ENCODE assay signal across 14 cellular contexts in the genomic region with DNA sequence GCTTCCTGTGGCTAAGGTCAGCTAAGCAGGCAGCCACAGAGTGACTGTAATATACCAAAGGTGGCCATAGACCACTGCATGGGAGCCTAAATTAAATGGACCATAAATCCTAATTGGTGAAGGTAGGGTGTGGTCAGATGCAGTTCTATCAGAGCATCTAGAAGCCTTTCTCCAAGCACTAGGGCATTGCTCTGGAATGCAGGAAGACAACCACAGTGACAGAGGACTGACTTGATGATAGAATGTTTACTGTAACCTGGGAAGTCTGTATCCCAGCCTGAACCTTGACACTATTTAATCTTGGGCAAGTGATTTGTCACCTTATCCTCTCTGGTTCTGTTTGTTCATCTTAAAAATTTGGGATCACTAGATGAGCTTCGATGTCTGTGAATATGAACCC. TPM values are rescaled to one million over a fixed set of nuclear protein-coding genes. Genes with fewer than 3 reads are reported as not detected.
DNase-seq lines count a peak whose midpoint lies in the region; ATAC-seq, FAIRE-seq and TF ChIP-seq lines count a peak whose summit lies in the region.
"Had no signal": no experiment of that assay in that cellular context is flagged by ENCODE, and none has a peak within 500 bp of the region (broad histone marks: within the 10 kb centered on the region; RNA-seq: fewer than 3 reads in every experiment).

No MANE protein-coding gene starts in this region.

- peak overlapping the region; percentile 100 for H3K27ac Mint-ChIP-seq in activated CD8-positive, alpha-beta T cell treated with anti-CD3 and anti-CD28 coated beads for 36 hours
- H3K27ac Mint-ChIP-seq: memory B cell had no signal

- peaks cover 52% of the 10 kb centered on the region for H3K79me2 ChIP-seq in HepG2 (ENCODE audit: insufficient read depth, low read length)

- TF ChIP-seq RAD21 in HepG2 (CRISPR knock-in tag; IDR thresholded peaks at IDR 0.05) = no peak

- H3K9me3 Mint-ChIP-seq in activated CD8-positive, alpha-beta T cell treated with anti-CD3 and anti-CD28 coated beads for 36 hours = no peaks in the 10 kb centered on the region
- H3K9me3 Mint-ChIP-seq: memory B cell had no signal

- H4K20me1 ChIP-seq in HepG2 (ENCODE audit: insufficient read depth, low read length) = no peaks in the 10 kb centered on the region

- FAIRE-seq in HepG2 (lab: Jason Lieb, UNC) = no peak

- H3K4me3 Mint-ChIP-seq in activated CD8-positive, alpha-beta T cell treated with anti-CD3 and anti-CD28 coated beads for 36 hours = peak overlapping the region; percentile 99

- intact Hi-C loops in HepG2 (cut with micrococcal nuclease; ENCODE audit: unreplicated experiment) (loop anchor here (10.0 kb wide), 1 partner anchor 241 kb away; no protein-coding TSS in a partner anchor), right lobe of liver (cut with DNase I) (no loop called here)
- intact Hi-C loops in activated CD8-positive, alpha-beta T cell treated with anti-CD3 and anti-CD28 coated beads for 36 hours (cut with micrococcal nuclease) = no loop called here

- 67% methylated on average over 1 of the region's 1 CpG for WGBS in HepG2 (ENCODE audit: low lambda C conversion rate)
- 53% methylated on average over 1 of the region's 1 CpG for WGBS in right lobe of liver (ENCODE audit: insufficient coverage, low coverage, low lambda C conversion rate, missing lambda C conversion rate)

- no peaks in the 10 kb centered on the region for H3K27me3 Mint-ChIP-seq in activated CD8-positive, alpha-beta T cell treated with anti-CD3 and anti-CD28 coated beads for 36 hours
- H3K27me3 Mint-ChIP-seq: memory B cell had no signal

- POLR2A ChIA-PET in HepG2 (lab: Yijun Ruan, JAX) = interaction anchor here (2.6 kb wide), 1 partner anchor 8 kb away, joined by 30 read pairs; no protein-coding TSS in a partner anchor
- POLR2A ChIA-PET in activated CD8-positive, alpha-beta T cell treated with anti-CD3 and anti-CD28 coated beads for 36 hours (lab: Charles Lee) = no interaction called here

- TF ChIP-seq CTCF in HepG2 (CRISPR knock-in tag; IDR thresholded peaks at IDR 0.05) (no peak), right lobe of liver (IDR thresholded peaks at IDR 0.05) (no peak), foreskin fibroblast (IDR thresholded peaks at IDR 0.05; ENCODE audit: low read depth, low read length) (no peak)
- TF ChIP-seq CTCF in activated CD8-positive, alpha-beta T cell treated with anti-CD3 and anti-CD28 coated beads for 36 hours (IDR thresholded peaks at IDR 0.05) = no peak

- peaks cover 67% of the 10 kb centered on the region for H3K4me1 Mint-ChIP-seq in activated CD8-positive, alpha-beta T cell treated with anti-CD3 and anti-CD28 coated beads for 36 hours (ENCODE audit: low read depth)

- H3K27ac ChIP-seq in HepG2 (ENCODE audit: extremely low read length, insufficient read depth, low read length) (no peak overlapping the region), right lobe of liver (no peak overlapping the region)

- peak; percentile 19 for DNase-seq in HepG2 (ENCODE audit: low spot score)
- no peak for DNase-seq in right lobe of liver
- DNase-seq in activated CD8-positive, alpha-beta T cell treated with anti-CD3 and anti-CD28 coated beads for 36 hours = no peak
- DNase-seq in foreskin fibroblast = peak; percentile 18
- DNase-seq in amygdala (lab: John Stamatoyannopoulos, UW) = no peak
- no peak for DNase-seq in NCI-H128 (lab: John Stamatoyannopoulos, UW; ENCODE audit: unreplicated experiment)
- DNase-seq in NCI-H1105 treated with DMSO at 0.1 percent for 48 hours (lab: John Stamatoyannopoulos, UW) = no peak
- DNase-seq: stimulated activated CD4-positive, alpha-beta T cell treated with anti-CD3 and anti-CD28 coated beads, Interleukin-2, amount 100 ng/mL, for 48 hours; stimulated activated naive CD4-positive, alpha-beta T cell had no signal

- no peak for ATAC-seq in HepG2
- no peak for ATAC-seq in right lobe of liver
- ATAC-seq in activated CD8-positive, alpha-beta T cell treated with anti-CD3 and anti-CD28 coated beads for 36 hours = no peak
- ATAC-seq in HG02938 (IDR thresholded peaks at IDR 0.05; ENCODE audit: unreplicated experiment) = no peak

- no peak for TF ChIP-seq EP300 in HepG2 (IDR thresholded peaks at IDR 0.05; ENCODE audit: low read depth in 2 of 2, low read length in 2 of 2)
- no peak for TF ChIP-seq EP300 in HepG2 (CRISPR knock-in tag; IDR thresholded peaks at IDR 0.05; ENCODE audit: borderline replicate concordance)

- H3K9ac ChIP-seq in HepG2 (ENCODE audit: insufficient read depth, low read depth, low read length) = no peak overlapping the region

- H3K27me3 ChIP-seq in HepG2 (ENCODE audit: control insufficient read depth in 1 of 2, insufficient read depth in 2 of 2, low read length in 2 of 2) (no peaks in the 10 kb centered on the region), right lobe of liver (no peaks in the 10 kb centered on the region)

- H2AFZ ChIP-seq in HepG2 (ENCODE audit: low read length) = no peak overlapping the region

- CTCF ChIA-PET in HepG2 (lab: Yijun Ruan, JAX; ENCODE audit: low intra/inter-chr PET ratio, low total read pairs) = no interaction called here
- CTCF ChIA-PET in activated CD8-positive, alpha-beta T cell treated with anti-CD3 and anti-CD28 coated beads for 36 hours (lab: Charles Lee) = interaction anchor here (2.0 kb wide), 1 partner anchor 345 kb away, joined by 6 read pairs; no protein-coding TSS in a partner anchor

- H3K36me3 Mint-ChIP-seq in activated CD8-positive, alpha-beta T cell treated with anti-CD3 and anti-CD28 coated beads for 36 hours (ENCODE audit: low read depth) = peaks cover 34% of the 10 kb centered on the region

- H3K4me2 ChIP-seq in HepG2 (ENCODE audit: low read depth, low read length) = peak overlapping the region; percentile 78

- H3K4me3 ChIP-seq in HepG2 (replicated peaks in 1 of 3; ENCODE audit: insufficient read depth in 1 of 3, low read depth in 2 of 3, low read length in 3 of 3) = no peak overlapping the region; a peak in 1 of 6 replicates
- H3K4me3 ChIP-seq in right lobe of liver = no peak overlapping the region
- no peak overlapping the region for H3K4me3 ChIP-seq in foreskin fibroblast (ENCODE audit: low read depth in 1 of 2, low read length in 2 of 2)

- no peaks in the 10 kb centered on the region for H3K9me3 ChIP-seq in HepG2 (ENCODE audit: low read length)
- no peaks in the 10 kb centered on the region for H3K9me3 ChIP-seq in right lobe of liver

- H3K4me1 ChIP-seq in HepG2 (ENCODE audit: insufficient read depth, low read length) = peaks cover 43% of the 10 kb centered on the region
- H3K4me1 ChIP-seq in right lobe of liver = peaks cover 0 to 25% (median 6%) of the 10 kb centered on the region in 4 donors

- no TSS peak for BruUV-seq in HepG2 (replicated peaks; lab: Mats Ljungman, UMichigan)

- in situ Hi-C loops in HepG2 (cut with HindIII; ENCODE audit: extremely low pct_ligation_motif_present, low pct_unique_long_range_greater_than_20kb) = no loop called here

- TF ChIP-seq POLR2A in HepG2 (IDR thresholded peaks at IDR 0.05; ENCODE audit: insufficient read depth in 1 of 2, low read depth in 2 of 2, low read length in 2 of 2) = no peak
- TF ChIP-seq POLR2A in right lobe of liver (IDR thresholded peaks at IDR 0.05) = no peak

- H3K36me3 ChIP-seq in HepG2 (replicated peaks in 1 of 2; ENCODE audit: control insufficient read depth in 1 of 2, insufficient read depth in 2 of 2, low read length in 2 of 2) (no peaks in the 10 kb centered on the region; a peak in 1 of 5 replicates), right lobe of liver (no peaks in the 10 kb centered on the region)

RNA-seq across cellular contexts. Expression of a gene that starts 2.3 kb away (rescaled TPM):
- total RNA-seq in HepG2 (2016; rRNA removed; fragmentation: Illumina TruSeq; extraction: Trizol) = 35.6 and 35.9 TPM in 2 replicates
- 5.7 and 12.1 TPM in 2 replicates for total RNA-seq in HepG2 (2016; cell fraction: cytosol; rRNA removed; fragmentation: Illumina TruSeq; extraction: Trizol; ENCODE audit: low read depth)
- 30.9 and 35.5 TPM in 2 replicates for total RNA-seq in HepG2 (2016; cell fraction: insoluble cytoplasmic fraction; rRNA removed; fragmentation: Illumina TruSeq; extraction: Trizol)
- total RNA-seq in HepG2 (2016; cell fraction: membrane; rRNA removed; fragmentation: Illumina TruSeq; extraction: Trizol) = 14.8 and 18.6 TPM in 2 replicates
- total RNA-seq in HepG2 (2016; cell fraction: nucleus; rRNA removed; fragmentation: Illumina TruSeq; extraction: Trizol) = 76.5 and 89.4 TPM in 2 replicates
- polyA plus RNA-seq in HepG2 (2011; rRNA removed) = 23.7 and 24.8 TPM in 2 replicates
- 6.7 and 8.4 TPM in 2 replicates for polyA plus RNA-seq in HepG2 (2011; cell fraction: cytosol; rRNA removed)
- 27.1 and 43.9 TPM in 2 replicates for polyA plus RNA-seq in HepG2 (2011; cell fraction: nucleus; rRNA removed)
- 18.0 and 20.0 TPM in 2 replicates for polyA plus RNA-seq in HepG2 (2012)
- 0.69 and 0.71 TPM in 2 replicates for polyA plus RNA-seq in HepG2 (2016; cell fraction: cytosol; fragmentation: Illumina TruSeq; extraction: Trizol; ENCODE audit: low read depth)
- polyA plus RNA-seq in HepG2 (2016; cell fraction: insoluble cytoplasmic fraction; fragmentation: Illumina TruSeq; extraction: Trizol; ENCODE audit: low read depth) = 16.8 and 20.0 TPM in 2 replicates
- polyA plus RNA-seq in HepG2 (2016; cell fraction: membrane; fragmentation: Illumina TruSeq; extraction: Trizol; ENCODE audit: low read depth) = 1.6 and 1.8 TPM in 2 replicates
- polyA plus RNA-seq in HepG2 (2016; cell fraction: nucleus; fragmentation: Illumina TruSeq; extraction: Trizol; ENCODE audit: insufficient read depth, low read depth) = 36.4 and 44.3 TPM in 2 replicates
- polyA minus RNA-seq in HepG2 (2011; rRNA and poly(A)+ RNA removed; ENCODE audit: low replicate concordance) = 42.3 and 58.8 TPM in 2 replicates
- polyA minus RNA-seq in HepG2 (2011; cell fraction: cytosol; rRNA and poly(A)+ RNA removed) = 32.4 and 48.8 TPM in 2 replicates
- polyA minus RNA-seq in HepG2 (2011; cell fraction: nucleus; rRNA and poly(A)+ RNA removed) = 246 and 318 TPM in 2 replicates
- total RNA-seq in right lobe of liver = 10 to 100 TPM; 21.1 to 34.9 (median 23.6) TPM
- 10 to 100 TPM; 38.0 to 39.6 TPM for total RNA-seq in activated CD8-positive, alpha-beta T cell treated with anti-CD3 and anti-CD28 coated beads for 36 hours

RNA-seq across cellular contexts. Expression of a gene that starts 50.7 kb away (rescaled TPM):
- not detected in 2 replicates for total RNA-seq in HepG2 (2016; rRNA removed; fragmentation: Illumina TruSeq; extraction: Trizol)
- not detected in 2 replicates for total RNA-seq in HepG2 (2016; cell fraction: cytosol; rRNA removed; fragmentation: Illumina TruSeq; extraction: Trizol; ENCODE audit: low read depth)
- total RNA-seq in HepG2 (2016; cell fraction: insoluble cytoplasmic fraction; rRNA removed; fragmentation: Illumina TruSeq; extraction: Trizol) = not detected in 2 replicates
- total RNA-seq in HepG2 (2016; cell fraction: membrane; rRNA removed; fragmentation: Illumina TruSeq; extraction: Trizol) = not detected in 2 replicates
- total RNA-seq in HepG2 (2016; cell fraction: nucleus; rRNA removed; fragmentation: Illumina TruSeq; extraction: Trizol) = not detected in 2 replicates
- polyA plus RNA-seq in HepG2 (2011; rRNA removed) = not detected in 2 replicates
- polyA plus RNA-seq in HepG2 (2011; cell fraction: cytosol; rRNA removed) = not detected in 2 replicates
- not detected in 2 replicates for polyA plus RNA-seq in HepG2 (2011; cell fraction: nucleus; rRNA removed)
- polyA plus RNA-seq in HepG2 (2012) = not detected in 2 replicates
- not detected in 2 replicates for polyA plus RNA-seq in HepG2 (2016; cell fraction: cytosol; fragmentation: Illumina TruSeq; extraction: Trizol; ENCODE audit: low read depth)
- polyA plus RNA-seq in HepG2 (2016; cell fraction: insoluble cytoplasmic fraction; fragmentation: Illumina TruSeq; extraction: Trizol; ENCODE audit: low read depth) = not detected in 2 replicates
- polyA plus RNA-seq in HepG2 (2016; cell fraction: membrane; fragmentation: Illumina TruSeq; extraction: Trizol; ENCODE audit: low read depth) = not detected in 2 replicates
- not detected in 2 replicates for polyA plus RNA-seq in HepG2 (2016; cell fraction: nucleus; fragmentation: Illumina TruSeq; extraction: Trizol; ENCODE audit: insufficient read depth, low read depth)
- not detected in 2 replicates for polyA minus RNA-seq in HepG2 (2011; rRNA and poly(A)+ RNA removed; ENCODE audit: low replicate concordance)
- not detected in 2 replicates for polyA minus RNA-seq in HepG2 (2011; cell fraction: cytosol; rRNA and poly(A)+ RNA removed)
- not detected in 2 replicates for polyA minus RNA-seq in HepG2 (2011; cell fraction: nucleus; rRNA and poly(A)+ RNA removed)
- not detected for total RNA-seq in right lobe of liver
- total RNA-seq in activated CD8-positive, alpha-beta T cell treated with anti-CD3 and anti-CD28 coated beads for 36 hours = not detected
- total RNA-seq: pulmonary artery endothelial cell; T-helper 2 cell treated with Interferon-gamma antibody and Interleukin-4, amounts not matched to agents 100 ng/mL and 5 ng/mL, for 36 hours had no signal
- polyA plus RNA-seq: BJ had no signal

Comparison
In these comparisons a context has a peak if more than half of its experiments do, and no peak if none do; other contexts are left out.
1. DNase-seq: peak in HepG2 (single experiment) and foreskin fibroblast (2 of 2); none in right lobe of liver (0 of 3), activated CD8-positive, alpha-beta T cell treated with anti-CD3 and anti-CD28 coated beads for 36 hours (single experiment), amygdala (0 of 56), NCI-H128 (single experiment) and NCI-H1105 treated with DMSO at 0.1 percent for 48 hours (single experiment).